In the genomic region with DNA sequence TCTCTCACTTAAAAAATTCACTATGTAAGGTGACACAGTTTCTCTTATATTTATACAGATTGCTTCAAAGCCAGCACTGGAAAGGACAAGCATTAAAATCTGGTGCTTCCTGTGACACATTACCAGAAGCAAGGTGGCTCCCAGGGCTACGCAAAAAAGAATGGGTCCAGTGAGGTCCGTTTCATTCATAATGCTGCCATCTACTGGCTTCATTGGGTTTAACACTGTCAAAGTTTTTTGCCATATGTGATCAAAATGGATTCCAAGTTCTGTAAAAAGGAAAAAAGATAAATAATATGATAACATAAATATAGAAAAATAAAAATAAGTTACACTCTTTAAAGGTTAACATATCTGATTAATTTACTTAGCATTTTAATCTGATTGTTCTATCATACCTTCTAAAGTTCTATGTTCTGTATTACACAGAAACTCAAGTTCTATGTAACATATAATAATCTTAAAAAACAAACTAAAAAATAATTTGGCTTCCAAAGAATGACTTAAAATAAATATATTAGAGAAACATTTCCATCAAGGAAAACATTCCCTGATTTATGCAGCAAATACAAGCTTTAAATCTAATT, we compare ENCODE assay signal across 8 cellular contexts. TPM values are rescaled to one million over a fixed set of nuclear protein-coding genes. Genes with fewer than 3 reads are reported as not detected.
DNase-seq lines count a peak whose midpoint lies in the region; ATAC-seq, FAIRE-seq and TF ChIP-seq lines count a peak whose summit lies in the region.

No MANE protein-coding gene starts in this region.

- H3K9me3 ChIP-seq in H9 (ENCODE audit: control insufficient read depth, low read depth, low read length) (no peaks in the 10 kb centered on the region), RWPE2 (ENCODE audit: severe bottlenecking) (no peaks in the 10 kb centered on the region), GM12878 (replicated peaks; ENCODE audit: control insufficient read depth, insufficient read depth, low read length) (no peaks in the 10 kb centered on the region)

- no peak overlapping the region for H3K27ac Mint-ChIP-seq in H9

- no peak overlapping the region for H2BK12ac ChIP-seq in H9 (ENCODE audit: insufficient read length, low read depth, low read length)

- no peak overlapping the region for H3T11ph ChIP-seq in H9 (ENCODE audit: low read length)

- H4K20me1 ChIP-seq in H9 (ENCODE audit: control insufficient read depth, insufficient read depth, insufficient read length) = no peaks in the 10 kb centered on the region
- no peaks in the 10 kb centered on the region for H4K20me1 ChIP-seq in GM12878 (ENCODE audit: control insufficient read depth, insufficient read depth)

- no peak overlapping the region for H4K91ac ChIP-seq in H9 (ENCODE audit: insufficient read length, low read depth, low read length)

- no peaks in the 10 kb centered on the region for H3K36me3 ChIP-seq in RWPE2 (ENCODE audit: low read depth)
- no peaks in the 10 kb centered on the region for H3K36me3 ChIP-seq in GM12878 (ENCODE audit: control insufficient read depth in 2 of 2, insufficient read depth in 2 of 2, low read length in 1 of 2)

- H2BK20ac ChIP-seq in H9 (ENCODE audit: low read depth, low read length, poor library complexity, severe bottlenecking) = no peak overlapping the region

- H3K27ac ChIP-seq in H9 (ENCODE audit: insufficient read length, low read depth, low read length) (no peak overlapping the region), RWPE2 (ENCODE audit: poor library complexity, severe bottlenecking) (no peak overlapping the region), GM12878 (ENCODE audit: control insufficient read depth, insufficient read depth) (no peak overlapping the region)

- no peak overlapping the region for H3K18ac ChIP-seq in H9 (ENCODE audit: insufficient read length, low read depth, low read length)

- no peak overlapping the region for H2BK5ac ChIP-seq in H9 (ENCODE audit: insufficient read length, low read length)

- peak; percentile 79 for TF ChIP-seq CTCF in H9 (conservative IDR thresholded peaks at IDR 0.05)
- peak; percentile 88 for TF ChIP-seq CTCF in RWPE2 (IDR thresholded peaks at IDR 0.05; ENCODE audit: poor library complexity, severe bottlenecking)
- TF ChIP-seq CTCF in GM12878 (IDR thresholded peaks at IDR 0.05 in 2 of 3, conservative IDR thresholded peaks at IDR 0.05 in 1 of 3; ENCODE audit: control insufficient read depth in 2 of 3, extremely low read depth in 1 of 3, insufficient read depth in 1 of 3, low read depth in 3 of 3, low read length in 3 of 3) = peak; percentile 56 to 75 (median 67); a peak in 5 of 6 replicates

- no peak overlapping the region for H3K23ac ChIP-seq in H9 (ENCODE audit: insufficient read length, low read depth, low read length)

- SMC1A ChIA-PET in GM12878 (lab: Charles Lee; ENCODE audit: uncharacterized antibody, unreplicated experiment) = interaction anchor here (0.6 to 1.5 kb wide), 3 partner anchors 49 to 1498 kb away, joined by 3 read pairs; a partner anchor contains a TSS

- WGBS in H9 (ENCODE audit: extremely low coverage, insufficient read length, low lambda C conversion rate) = no CpG with 5 or more reads among the region's 2 CpGs
- WGBS in GM12878 (ENCODE audit: insufficient coverage, insufficient replicate concordance, low lambda C conversion rate, missing lambda C conversion rate) = 8% methylated on average over 2 of the region's 2 CpGs

- H3K4me3 Mint-ChIP-seq in H9 = no peak overlapping the region

- no peak overlapping the region for H3K4ac ChIP-seq in H9 (ENCODE audit: low read depth, low read length)

- CTCF ChIA-PET in GM12878 (lab: Yijun Ruan, JAX) = interaction anchor here (0.7 to 1.7 kb wide), 11 partner anchors 9 to 1634 kb away, joined by 3 to 5 read pairs (median 3); a partner anchor contains a TSS

- H3K9ac ChIP-seq in H9 (ENCODE audit: extremely low read depth, insufficient read length, low read length) (no peak overlapping the region), GM12878 (ENCODE audit: control insufficient read depth, insufficient read depth, low read length) (no peak overlapping the region)

- no peak for TF ChIP-seq EP300 in GM12878 (IDR thresholded peaks at IDR 0.05; ENCODE audit: borderline replicate concordance in 1 of 2, control insufficient read depth in 1 of 2, low read depth in 2 of 2, low read length in 2 of 2)

- H3K27me3 ChIP-seq in H9 (ENCODE audit: insufficient read depth, low read length) (no peaks in the 10 kb centered on the region), RWPE2 (ENCODE audit: insufficient read depth, poor library complexity, severe bottlenecking) (no peaks in the 10 kb centered on the region), GM12878 (replicated peaks in 1 of 2; ENCODE audit: control insufficient read depth in 2 of 2, insufficient read depth in 2 of 2, low read length in 1 of 2) (no peaks in the 10 kb centered on the region)

- H3K4me1 ChIP-seq in H9 (ENCODE audit: insufficient read depth, low read length) (no peaks in the 10 kb centered on the region), RWPE2 (ENCODE audit: insufficient read depth, poor library complexity, severe bottlenecking) (no peaks in the 10 kb centered on the region), GM12878 (ENCODE audit: control insufficient read depth, insufficient read depth, low read length) (no peaks in the 10 kb centered on the region)

- FAIRE-seq in GM12878 (lab: Jason Lieb, UNC) = peak; percentile 91

- H3K14ac ChIP-seq in H9 (ENCODE audit: insufficient read depth, low read length) = no peak overlapping the region

- DNase-seq in activated T-cell treated with anti-CD3 and anti-CD28 coated beads for 1 hour (ENCODE audit: low read depth) = peak; percentile 3
- DNase-seq in activated T-cell treated with anti-CD3 and anti-CD28 coated beads, Interleukin-2, amount 50 U/mL, for 1 hour = no peak
- peak; percentile 38 for DNase-seq in H9
- DNase-seq in KG1 (lab: John Stamatoyannopoulos, UW) = peak; percentile 24
- no peak for DNase-seq in RWPE2 (ENCODE audit: low spot score)
- DNase-seq in GM12878 (ENCODE audit: low read depth, low spot score) = peak; percentile 12
- DNase-seq in iPS-NIHi11 (ENCODE audit: low spot score) = peak; percentile 68
- DNase-seq in stimulated activated CD4-positive, alpha-beta T cell treated with anti-CD3 and anti-CD28 coated beads, Interleukin-15, amount 100 ng/mL, for 24 hours = peak; percentile 42

- BruUV-seq in GM12878 (replicated peaks; lab: Mats Ljungman, UMichigan) = no TSS peak

- H3K79me1 ChIP-seq in H9 (ENCODE audit: insufficient read depth, low read depth, low read length, poor library complexity, severe bottlenecking) = no peaks in the 10 kb centered on the region

- no peak overlapping the region for H2BK120ac ChIP-seq in H9 (ENCODE audit: low read depth, low read length, poor library complexity, severe bottlenecking)

- H3K79me2 ChIP-seq in H9 (ENCODE audit: insufficient read depth, low read length) = no peaks in the 10 kb centered on the region
- no peaks in the 10 kb centered on the region for H3K79me2 ChIP-seq in GM12878 (ENCODE audit: control insufficient read depth, insufficient read depth, low read length)

- POLR2A ChIA-PET in GM12878 (lab: Charles Lee) = no interaction called here

- intact Hi-C loops in GM12878 (cut with micrococcal nuclease; ENCODE audit: unreplicated experiment) = loop anchor here (1.0 to 5.0 kb wide), 3 partner anchors 181 to 1634 kb away; a partner anchor contains a TSS

- no peaks in the 10 kb centered on the region for H3K9me3 Mint-ChIP-seq in H9

- H3K4me1 Mint-ChIP-seq in H9 = no peaks in the 10 kb centered on the region

- H3K4me2 ChIP-seq in H9 (ENCODE audit: insufficient read depth, insufficient read length, low read length) (no peak overlapping the region), GM12878 (ENCODE audit: control insufficient read depth, insufficient read depth) (no peak overlapping the region)

- H2BK15ac ChIP-seq in H9 (ENCODE audit: low read depth, low read length) = no peak overlapping the region

- H3K4me3 ChIP-seq in RWPE2 (ENCODE audit: severe bottlenecking) (no peak overlapping the region), GM12878 (no peak overlapping the region)

- H4K8ac ChIP-seq in H9 (replicated peaks; ENCODE audit: insufficient read length, low read depth, low read length) = no peak overlapping the region

- no peak overlapping the region for H2AK5ac ChIP-seq in H9 (ENCODE audit: insufficient read length, low read length)

- in situ Hi-C loops in GM12878 (cut with MboI) = loop anchor here (10.0 kb wide), 1 partner anchor 1495 kb away; no protein-coding TSS in a partner anchor

- H4K5ac ChIP-seq in H9 (ENCODE audit: insufficient read length, low read depth, low read length) = no peak overlapping the region

- no peak overlapping the region for H2AFZ ChIP-seq in H9 (ENCODE audit: low read length)
- H2AFZ ChIP-seq in GM12878 (ENCODE audit: control insufficient read depth, low read depth, low read length) = peak overlapping the region; percentile 19

- no peak overlapping the region for H3K56ac ChIP-seq in H9 (ENCODE audit: insufficient read length, low read depth, low read length)

- no peak for TF ChIP-seq POLR2A in GM12878 (IDR thresholded peaks at IDR 0.05; ENCODE audit: low read depth, low read length)

- no peaks in the 10 kb centered on the region for H3K23me2 ChIP-seq in H9 (ENCODE audit: insufficient read length, low read depth, low read length, poor library complexity, severe bottlenecking)

- RAD21 ChIA-PET in GM12878 (lab: Charles Lee; ENCODE audit: unreplicated experiment) = no interaction called here

- TF ChIP-seq RAD21 in GM12878 (IDR thresholded peaks at IDR 0.05; ENCODE audit: insufficient read depth, low read depth, low read length) = peak; percentile 73

- no peaks in the 10 kb centered on the region for H3K27me3 Mint-ChIP-seq in H9 (ENCODE audit: low read depth)

- peak; percentile 64; the same call in 2 of the 3 replicates for ATAC-seq in RWPE2 (ENCODE audit: low read depth)
- peak; percentile 96 for ATAC-seq in GM12878

- no peaks in the 10 kb centered on the region for H3K36me3 Mint-ChIP-seq in H9 (ENCODE audit: insufficient read depth in 1 of 3, low read depth in 3 of 3)

RNA-seq across cellular contexts. Expression of a gene that starts 22.1 kb away (rescaled TPM):
- total RNA-seq in H9 (2021) = not detected in 2 replicates
- total RNA-seq in GM12878 (2013; cell fraction: nucleolus; rRNA removed) = not detected in 2 replicates
- total RNA-seq in GM12878 (2014; rRNA removed) = not detected in 2 replicates
- not detected in 2 replicates for total RNA-seq in GM12878 (2014; rRNA removed; fragmentation: Illumina TruSeq; extraction: Trizol)
- not detected in 2 replicates for total RNA-seq in GM12878 (2021)
- not detected for polyA plus RNA-seq in GM12878 (2011; ENCODE audit: low read depth)
- 0.09 TPM in 1 of 2 replicates, not detected in the other for polyA plus RNA-seq in GM12878 (2011; rRNA removed)
- polyA plus RNA-seq in GM12878 (2011; cell fraction: cytosol; rRNA removed) = not detected in 2 replicates
- polyA plus RNA-seq in GM12878 (2011; cell fraction: nucleus; rRNA removed) = 0.21 TPM in 1 of 2 replicates, not detected in the other
- polyA plus RNA-seq in GM12878 (2012) = not detected in 2 replicates
- not detected in 2 replicates for polyA plus RNA-seq in GM12878 (2014; fragmentation: Illumina TruSeq; extraction: Trizol)
- polyA plus RNA-seq in GM12878 (2014; fragmentation: Nextera tagmentation; extraction: Ambion mirVana) = not detected
- polyA plus RNA-seq in GM12878 (2014; rRNA removed) = not detected in 2 replicates
- polyA plus RNA-seq in GM12878 (2016; fragmentation: Nextera tagmentation; extraction: Ambion mirVana) = under 1 TPM in 1 of 2 experiments, not detected in 1; 0.39 TPM
- not detected in 2 replicates for polyA minus RNA-seq in GM12878 (2011; rRNA and poly(A)+ RNA removed)
- polyA minus RNA-seq in GM12878 (2011; cell fraction: cytosol; rRNA and poly(A)+ RNA removed) = not detected in 2 replicates
- not detected in 2 replicates for polyA minus RNA-seq in GM12878 (2011; cell fraction: nucleus; rRNA and poly(A)+ RNA removed)

RNA-seq across cellular contexts. Expression of a gene that starts 48.8 kb away (rescaled TPM):
- 35.4 and 38.6 TPM in 2 replicates for total RNA-seq in H9 (2021)
- 61.4 and 67.0 TPM in 2 replicates for total RNA-seq in GM12878 (2013; cell fraction: nucleolus; rRNA removed)
- 21.5 and 23.9 TPM in 2 replicates for total RNA-seq in GM12878 (2014; rRNA removed)
- total RNA-seq in GM12878 (2014; rRNA removed; fragmentation: Illumina TruSeq; extraction: Trizol) = 26.9 and 27.4 TPM in 2 replicates
- total RNA-seq in GM12878 (2021) = 26.2 and 27.2 TPM in 2 replicates
- polyA plus RNA-seq in GM12878 (2011; ENCODE audit: low read depth) = 10.1 TPM
- 23.4 and 33.5 TPM in 2 replicates for polyA plus RNA-seq in GM12878 (2011; rRNA removed)
- polyA plus RNA-seq in GM12878 (2011; cell fraction: cytosol; rRNA removed) = 9.2 and 9.3 TPM in 2 replicates
- 27.1 and 29.8 TPM in 2 replicates for polyA plus RNA-seq in GM12878 (2011; cell fraction: nucleus; rRNA removed)
- polyA plus RNA-seq in GM12878 (2012) = 15.5 and 18.4 TPM in 2 replicates
- polyA plus RNA-seq in GM12878 (2014; fragmentation: Illumina TruSeq; extraction: Trizol) = 37.1 and 48.2 TPM in 2 replicates
- polyA plus RNA-seq in GM12878 (2014; fragmentation: Nextera tagmentation; extraction: Ambion mirVana) = 10 to 100 TPM in 1 of 2 experiments, 1 to 10 TPM in 1; 5.8 to 11.5 TPM
- 15.1 and 16.1 TPM in 2 replicates for polyA plus RNA-seq in GM12878 (2014; rRNA removed)
- 10 to 100 TPM; 35.5 to 36.5 TPM for polyA plus RNA-seq in GM12878 (2016; fragmentation: Nextera tagmentation; extraction: Ambion mirVana)
- 13.6 and 19.0 TPM in 2 replicates for polyA minus RNA-seq in GM12878 (2011; rRNA and poly(A)+ RNA removed)
- 6.4 and 6.7 TPM in 2 replicates for polyA minus RNA-seq in GM12878 (2011; cell fraction: cytosol; rRNA and poly(A)+ RNA removed)
- polyA minus RNA-seq in GM12878 (2011; cell fraction: nucleus; rRNA and poly(A)+ RNA removed) = 32.4 and 50.4 TPM in 2 replicates

Comparison
In these comparisons a context has a peak if more than half of its experiments do, and no peak if none do; other contexts are left out.
1. DNase-seq: peak in activated T-cell treated with anti-CD3 and anti-CD28 coated beads for 1 hour (single experiment), H9 (single experiment), KG1 (single experiment), GM12878 (single experiment), iPS-NIHi11 (single experiment) and stimulated activated CD4-positive, alpha-beta T cell treated with anti-CD3 and anti-CD28 coated beads, Interleukin-15, amount 100 ng/mL, for 24 hours (single experiment); none in activated T-cell treated with anti-CD3 and anti-CD28 coated beads, Interleukin-2, amount 50 U/mL, for 1 hour (single experiment) and RWPE2 (single experiment).
2. Peak in every context shown above with its lines, with median percentiles within 50 percentile points of each other: CTCF ChIP-seq.